Comparison of ENCODE assay signal across 8 cellular contexts in genomic region chr11:43574949-43575915, GRCh38.
DNase-seq lines count a peak whose midpoint lies in the region; ATAC-seq lines count a peak whose summit lies in the region.

No MANE protein-coding gene starts in this region.

- ATAC-seq in T-helper 17 cell, result peak; percentile 41
- peak; percentile 63 for ATAC-seq in Right ventricle myocardium superior (ENCODE audit: poor library complexity)
- no peak for ATAC-seq in HG03108 (IDR thresholded peaks at IDR 0.05; ENCODE audit: unreplicated experiment)

- no peaks in the 10 kb centered on the region for H3K36me3 Mint-ChIP-seq in activated naive CD4-positive, alpha-beta T cell treated with anti-CD3 and anti-CD28 coated beads, Interleukin-2, amount 50 U/mL, for 24 hours
- H3K36me3 Mint-ChIP-seq in T-helper 17 cell (ENCODE audit: low read depth), result peaks cover 7% of the 10 kb centered on the region

- no peak overlapping the region for H3K4me3 Mint-ChIP-seq in activated naive CD4-positive, alpha-beta T cell treated with anti-CD3 and anti-CD28 coated beads, Interleukin-2, amount 50 U/mL, for 24 hours
- peak overlapping the region; percentile 4 for H3K4me3 Mint-ChIP-seq in T-helper 17 cell

- intact Hi-C loops in Right ventricle myocardium superior (cut with DNase I), result loop anchor here (10.0 kb wide), 1 partner anchor 130 kb away; no protein-coding TSS in a partner anchor
- intact Hi-C loops in posterior cingulate gyrus (cut with DNase I), result loop anchor here (10.0 kb wide), 1 partner anchor 240 kb away; no protein-coding TSS in a partner anchor

- H3K9me3 ChIP-seq in T-helper 17 cell (ENCODE audit: control insufficient read depth, low read length, poor library complexity, severe bottlenecking), result no peaks in the 10 kb centered on the region

- peaks cover 37% of the 10 kb centered on the region for H3K4me1 Mint-ChIP-seq in activated naive CD4-positive, alpha-beta T cell treated with anti-CD3 and anti-CD28 coated beads, Interleukin-2, amount 50 U/mL, for 24 hours
- peaks cover 10% of the 10 kb centered on the region for H3K4me1 Mint-ChIP-seq in T-helper 17 cell

- DNase-seq in activated naive CD4-positive, alpha-beta T cell treated with Interleukin-2 at 50 U/mL for 16 hours, result no peak
- DNase-seq in T-helper 17 cell, result no peak
- DNase-seq in Right ventricle myocardium superior, result no peak
- peak in 9 of 10 donors; percentile 28 to 95 (median 72) for DNase-seq in posterior cingulate gyrus
- no peak for DNase-seq in NCI-H2107 (lab: John Stamatoyannopoulos, UW)
- DNase-seq in HPDE6-E6E7 (ENCODE audit: extremely low spot score), result no peak

- H3K27me3 Mint-ChIP-seq in activated naive CD4-positive, alpha-beta T cell treated with anti-CD3 and anti-CD28 coated beads, Interleukin-2, amount 50 U/mL, for 24 hours, result peaks cover 73% of the 10 kb centered on the region
- H3K27me3 Mint-ChIP-seq in T-helper 17 cell, result peaks cover 93% of the 10 kb centered on the region

- H3K27ac Mint-ChIP-seq in activated naive CD4-positive, alpha-beta T cell treated with anti-CD3 and anti-CD28 coated beads, Interleukin-2, amount 50 U/mL, for 24 hours, result peak overlapping the region; percentile 56
- no peak overlapping the region for H3K27ac Mint-ChIP-seq in T-helper 17 cell

- H3K9me3 Mint-ChIP-seq in activated naive CD4-positive, alpha-beta T cell treated with anti-CD3 and anti-CD28 coated beads, Interleukin-2, amount 50 U/mL, for 24 hours, result no peaks in the 10 kb centered on the region

Comparison
In these comparisons a context has a peak if more than half of its experiments do, and no peak if none do; other contexts are left out.
1. DNase-seq: peak in posterior cingulate gyrus (9 of 10); none in activated naive CD4-positive, alpha-beta T cell treated with Interleukin-2 at 50 U/mL for 16 hours (single experiment), T-helper 17 cell (0 of 3), Right ventricle myocardium superior (single experiment), NCI-H2107 (single experiment) and HPDE6-E6E7 (single experiment).